21 cellular contexts compared by ENCODE assay signal in the genomic region with DNA sequence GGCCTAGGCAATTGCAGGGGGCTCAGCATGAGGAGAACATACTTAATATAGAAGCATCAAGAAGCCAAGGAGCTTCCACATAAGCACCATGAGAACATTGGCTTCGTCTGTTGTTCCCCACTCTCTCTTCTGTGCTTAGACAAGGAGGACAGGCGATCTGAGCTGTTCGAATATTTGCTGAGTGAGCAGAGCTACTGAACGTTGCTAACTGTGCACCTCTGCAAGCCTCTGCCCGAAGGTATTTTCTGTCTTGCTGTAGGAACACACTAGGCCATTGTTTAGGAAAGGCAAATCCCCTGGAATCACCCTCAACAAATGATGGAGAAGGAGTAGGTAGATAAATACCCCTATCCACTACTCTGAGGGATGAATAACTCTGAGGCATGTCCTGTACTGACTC.
DNase-seq lines count a peak whose midpoint lies in the region; ATAC-seq, FAIRE-seq and TF ChIP-seq lines count a peak whose summit lies in the region.
"Had no signal": no experiment of that assay in that cellular context is flagged by ENCODE, and none has a peak within 500 bp of the region (broad histone marks: within the 10 kb centered on the region; RNA-seq: fewer than 3 reads in every experiment).

No MANE protein-coding gene starts in this region.

- intact Hi-C loops in HepG2 (cut with micrococcal nuclease; ENCODE audit: unreplicated experiment) (loop anchor here (5.0 kb wide), 1 partner anchor 1531 kb away; no protein-coding TSS in a partner anchor), right lobe of liver (cut with DNase I) (no loop called here), A673 (cut with micrococcal nuclease; ENCODE audit: unreplicated experiment) (no loop called here)

- H2BK20ac ChIP-seq in H1 (ENCODE audit: low read length), result no peak overlapping the region

- H3K4me3 ChIP-seq in HepG2 (replicated peaks in 1 of 3; ENCODE audit: insufficient read depth in 1 of 3, low read depth in 2 of 3, low read length in 3 of 3) (no peak overlapping the region), right lobe of liver (no peak overlapping the region), OCI-LY3 (ENCODE audit: low read length) (no peak overlapping the region), H1 (ENCODE audit: extremely low read depth in 1 of 4, insufficient read depth in 2 of 4, low read depth in 3 of 4, low read length in 4 of 4) (no peak overlapping the region), A673 (ENCODE audit: low read depth, low read length, poor library complexity, severe bottlenecking) (no peak overlapping the region)
- H3K4me3 ChIP-seq: A549, BLaER1 had no signal

- no peak overlapping the region for H2BK120ac ChIP-seq in H1 (replicated peaks; ENCODE audit: low read depth, low read length)

- no peaks in the 10 kb centered on the region for H3K79me1 ChIP-seq in H1 (ENCODE audit: low read depth, low read length)

- in situ Hi-C loops in HepG2 (cut with HindIII; ENCODE audit: extremely low pct_ligation_motif_present, low pct_unique_long_range_greater_than_20kb), result no loop called here

- CTCF ChIA-PET in HepG2 (lab: Yijun Ruan, JAX; ENCODE audit: low intra/inter-chr PET ratio, low total read pairs), result no interaction called here
- CTCF ChIA-PET in H1 (lab: Charles Lee; ENCODE audit: partially characterized antibody), result interaction anchor here (0.7 to 3.5 kb wide), 17 partner anchors 9 to 814 kb away, joined by 3 to 14 read pairs (median 3); partner anchors contain the start of gene DCC
- CTCF ChIA-PET in A673 (lab: Charles Lee), result no interaction called here

- H2AFZ ChIP-seq in HepG2 (ENCODE audit: low read length) (no peak overlapping the region), OCI-LY3 (ENCODE audit: low read depth, low read length) (0 out of 2 replicates have a peak overlapping the region, but pooled peaks have one; percentile 12), H1 (ENCODE audit: low read length) (peak overlapping the region; percentile 55; the same call in 1 of the 2 replicates)

- H2BK15ac ChIP-seq in H1 (ENCODE audit: low read length), result no peak overlapping the region

- H3K4me1 ChIP-seq in HepG2 (ENCODE audit: insufficient read depth, low read length) (no peaks in the 10 kb centered on the region), right lobe of liver (no peaks in the 10 kb centered on the region), OCI-LY3 (ENCODE audit: low read length) (no peaks in the 10 kb centered on the region), H1 (replicated peaks in 1 of 4; ENCODE audit: control insufficient read depth in 3 of 4, insufficient read depth in 4 of 4, low read length in 3 of 4) (no peaks in the 10 kb centered on the region), A673 (ENCODE audit: insufficient read depth, low read length, poor library complexity, severe bottlenecking) (no peaks in the 10 kb centered on the region)
- H3K4me1 ChIP-seq: A549, BE2C had no signal

- H2AK5ac ChIP-seq in H1 (ENCODE audit: low read depth, low read length), result no peak overlapping the region

- TF ChIP-seq RAD21 in HepG2 (CRISPR knock-in tag; IDR thresholded peaks at IDR 0.05) (no peak), H1 (IDR thresholded peaks at IDR 0.05 in 1 of 2, conservative IDR thresholded peaks at IDR 0.05 in 1 of 2; ENCODE audit: low read depth in 2 of 2, low read length in 2 of 2) (no peak)

- TF ChIP-seq POLR2A in HepG2 (IDR thresholded peaks at IDR 0.05; ENCODE audit: insufficient read depth in 1 of 2, low read depth in 2 of 2, low read length in 2 of 2) (no peak), right lobe of liver (IDR thresholded peaks at IDR 0.05) (no peak), H1 (IDR thresholded peaks at IDR 0.05; ENCODE audit: control extremely low read depth in 1 of 2, low read depth in 2 of 2, low read length in 2 of 2) (no peak)

- H3K36me3 ChIP-seq in HepG2 (replicated peaks in 1 of 2; ENCODE audit: control insufficient read depth in 1 of 2, insufficient read depth in 2 of 2, low read length in 2 of 2) (no peaks in the 10 kb centered on the region), right lobe of liver (no peaks in the 10 kb centered on the region), OCI-LY3 (replicated peaks; ENCODE audit: low read depth, low read length) (no peaks in the 10 kb centered on the region), H1 (ENCODE audit: control insufficient read depth in 2 of 4, insufficient read depth in 4 of 4, low read length in 3 of 4) (no peaks in the 10 kb centered on the region), A673 (ENCODE audit: insufficient read depth, low read length, poor library complexity, severe bottlenecking) (no peaks in the 10 kb centered on the region)
- H3K36me3 ChIP-seq: BE2C, BLaER1 had no signal

- H3K9me3 ChIP-seq in HepG2 (ENCODE audit: low read length) (no peaks in the 10 kb centered on the region), right lobe of liver (no peaks in the 10 kb centered on the region), OCI-LY3 (ENCODE audit: insufficient read depth, low read length) (no peaks in the 10 kb centered on the region), H1 (ENCODE audit: insufficient read depth in 2 of 2, low read depth in 1 of 2, low read length in 1 of 2) (no peaks in the 10 kb centered on the region), A673 (ENCODE audit: low read depth, low read length, poor library complexity, severe bottlenecking) (no peaks in the 10 kb centered on the region)
- H3K9me3 ChIP-seq: A549, BE2C, BLaER1 had no signal

- H3K27me3 ChIP-seq in HepG2 (ENCODE audit: control insufficient read depth in 1 of 2, insufficient read depth in 2 of 2, low read length in 2 of 2) (no peaks in the 10 kb centered on the region), right lobe of liver (no peaks in the 10 kb centered on the region), OCI-LY3 (ENCODE audit: low read depth, low read length) (no peaks in the 10 kb centered on the region), H1 (replicated peaks in 1 of 4; ENCODE audit: control insufficient read depth in 3 of 4, extremely low read depth in 1 of 4, insufficient read depth in 3 of 4, low read length in 3 of 4) (no peaks in the 10 kb centered on the region), A673 (replicated peaks; ENCODE audit: insufficient read depth, low read depth, low read length, poor library complexity) (no peaks in the 10 kb centered on the region)
- H3K27me3 ChIP-seq: BE2C, BLaER1 had no signal

- H2BK12ac ChIP-seq in H1 (ENCODE audit: low read depth, low read length), result no peak overlapping the region

- H3K56ac ChIP-seq in H1 (replicated peaks; ENCODE audit: insufficient read length, low read depth, low read length), result no peak overlapping the region

- H4K20me1 ChIP-seq in HepG2 (ENCODE audit: insufficient read depth, low read length), result no peaks in the 10 kb centered on the region
- H4K20me1 ChIP-seq in OCI-LY3 (ENCODE audit: insufficient read depth, low read length), result no peaks in the 10 kb centered on the region
- no peaks in the 10 kb centered on the region for H4K20me1 ChIP-seq in H1 (replicated peaks in 1 of 2; ENCODE audit: control insufficient read depth in 1 of 2, insufficient read depth in 2 of 2, low read length in 2 of 2)
- H4K20me1 ChIP-seq: BLaER1 had no signal

- H3K27ac ChIP-seq in HepG2 (ENCODE audit: extremely low read length, insufficient read depth, low read length) (no peak overlapping the region), right lobe of liver (no peak overlapping the region), OCI-LY3 (ENCODE audit: low read length) (no peak overlapping the region), H1 (ENCODE audit: low read depth, low read length) (no peak overlapping the region), A673 (ENCODE audit: low read depth, low read length, poor library complexity, severe bottlenecking) (no peak overlapping the region)
- H3K27ac ChIP-seq: 22Rv1, A549, BLaER1 had no signal

- TF ChIP-seq EP300 in HepG2 (IDR thresholded peaks at IDR 0.05; ENCODE audit: low read depth in 2 of 2, low read length in 2 of 2) (no peak), HepG2 (CRISPR knock-in tag; IDR thresholded peaks at IDR 0.05; ENCODE audit: borderline replicate concordance) (no peak), H1 (IDR thresholded peaks at IDR 0.05; ENCODE audit: borderline replicate concordance in 1 of 2, low read depth in 2 of 2, low read length in 2 of 2) (no peak)

- no peak overlapping the region for H3K14ac ChIP-seq in H1 (ENCODE audit: insufficient read length)

- no peak overlapping the region for H3K23ac ChIP-seq in H1 (ENCODE audit: insufficient read length)

- H3K79me2 ChIP-seq in HepG2 (ENCODE audit: insufficient read depth, low read length) (no peaks in the 10 kb centered on the region), OCI-LY3 (ENCODE audit: low read length) (no peaks in the 10 kb centered on the region), H1 (ENCODE audit: control insufficient read depth in 1 of 2, insufficient read depth in 2 of 2, low read length in 2 of 2) (no peaks in the 10 kb centered on the region)

- DNase-seq in HepG2 (ENCODE audit: low spot score), result no peak
- DNase-seq in right lobe of liver, result no peak
- DNase-seq in H1 (ENCODE audit: low read depth in 1 of 2, low spot score in 2 of 2), result no peak
- no peak for DNase-seq in A673 (ENCODE audit: low spot score)
- DNase-seq in DMS79 treated with DMSO at 0.1 percent for 48 hours (lab: John Stamatoyannopoulos, UW), result no peak
- DNase-seq: CD4-positive, alpha-beta memory T cell; CD4-positive, CD25-positive, alpha-beta regulatory T cell; CD8-positive, alpha-beta memory T cell; COR-L47; DMS 273 treated with DMSO at 0.1 percent for 48 hours; DMS153; DMS79 had no signal

- H4K8ac ChIP-seq in H1 (ENCODE audit: extremely low read depth, insufficient read depth, low read length), result no peak overlapping the region

- no peaks in the 10 kb centered on the region for H3K23me2 ChIP-seq in H1 (ENCODE audit: low read depth, low read length)

- no peak overlapping the region for H4K5ac ChIP-seq in H1 (ENCODE audit: insufficient read length, low read depth, low read length)

- POLR2A ChIA-PET in HepG2 (lab: Yijun Ruan, JAX), result no interaction called here
- POLR2A ChIA-PET in H1 (lab: Charles Lee; ENCODE audit: partially characterized antibody), result no interaction called here
- POLR2A ChIA-PET in A673 (lab: Charles Lee; ENCODE audit: low non-redundant PET), result no interaction called here

- H3K4me2 ChIP-seq in HepG2 (ENCODE audit: low read depth, low read length) (no peak overlapping the region), OCI-LY3 (ENCODE audit: low read length) (no peak overlapping the region), H1 (ENCODE audit: insufficient read depth in 1 of 2, low read depth in 2 of 2, low read length in 2 of 2) (no peak overlapping the region)
- H3K4me2 ChIP-seq: A549, BLaER1 had no signal

- H3K9ac ChIP-seq in HepG2 (ENCODE audit: insufficient read depth, low read depth, low read length) (no peak overlapping the region), OCI-LY3 (ENCODE audit: low read length) (no peak overlapping the region), H1 (replicated peaks in 1 of 4; ENCODE audit: extremely low read depth in 1 of 4, low read depth in 3 of 4, low read length in 3 of 4) (no peak overlapping the region)
- H3K9ac ChIP-seq: BLaER1 had no signal

- H4K91ac ChIP-seq in H1 (replicated peaks; ENCODE audit: insufficient read length, low read length), result no peak overlapping the region

- H2BK5ac ChIP-seq in H1 (ENCODE audit: low read depth, low read length), result no peak overlapping the region

- WGBS in HepG2 (ENCODE audit: low lambda C conversion rate), result 10% methylated on average over 5 of the region's 5 CpGs
- WGBS in right lobe of liver (ENCODE audit: insufficient coverage, low coverage, low lambda C conversion rate, missing lambda C conversion rate), result 58% methylated on average over 4 of the region's 5 CpGs
- WGBS in H1 (ENCODE audit: extremely low coverage in 1 of 2, insufficient coverage in 1 of 2, insufficient read length in 1 of 2, insufficient replicate concordance in 2 of 2, low coverage in 1 of 2, low lambda C conversion rate in 2 of 2, missing lambda C conversion rate in 1 of 2), 2 experiments, result 88% methylated on average over 5 of the region's 5 CpGs; no CpG with 5 or more reads in 1 of the 2 experiments

- ATAC-seq in HepG2, result no peak
- ATAC-seq in right lobe of liver, result no peak
- ATAC-seq in HG02884 (IDR thresholded peaks at IDR 0.05; ENCODE audit: unreplicated experiment), result no peak
- ATAC-seq: A549 had no signal

- FAIRE-seq in HepG2 (lab: Jason Lieb, UNC), result no peak
- no peak for FAIRE-seq in H1 (lab: Jason Lieb, UNC)
- FAIRE-seq: A549, G401.6, GM12891, GM19239 had no signal

- H3K18ac ChIP-seq in H1 (ENCODE audit: extremely low read depth, low read length), result no peak overlapping the region

- no peak overlapping the region for H3K4ac ChIP-seq in H1 (replicated peaks; ENCODE audit: insufficient read length, low read depth, low read length)

- TF ChIP-seq CTCF in HepG2 (CRISPR knock-in tag; IDR thresholded peaks at IDR 0.05) (no peak), right lobe of liver (IDR thresholded peaks at IDR 0.05) (no peak), OCI-LY3 (IDR thresholded peaks at IDR 0.05; ENCODE audit: low read depth, low read length) (no peak), H1 (IDR thresholded peaks at IDR 0.05; ENCODE audit: control extremely low read depth in 1 of 3, insufficient read depth in 1 of 3, low read depth in 1 of 3, low read length in 3 of 3) (no peak), A673 (conservative IDR thresholded peaks at IDR 0.05; ENCODE audit: low read depth, low read length) (no peak)

- BruUV-seq in HepG2 (replicated peaks; lab: Mats Ljungman, UMichigan), result no TSS peak
- BruUV-seq in A673 (replicated peaks; lab: Mats Ljungman, UMichigan), result no TSS peak

Comparison
In these comparisons a context has a peak if more than half of its experiments do, and no peak if none do; other contexts are left out.
1. Of the 41 proteins assayed by ChIP-seq in both HepG2 and H1: peak only in HepG2: MAFK; only in H1: none; in both: none; in neither: 40.